In the genomic region with DNA sequence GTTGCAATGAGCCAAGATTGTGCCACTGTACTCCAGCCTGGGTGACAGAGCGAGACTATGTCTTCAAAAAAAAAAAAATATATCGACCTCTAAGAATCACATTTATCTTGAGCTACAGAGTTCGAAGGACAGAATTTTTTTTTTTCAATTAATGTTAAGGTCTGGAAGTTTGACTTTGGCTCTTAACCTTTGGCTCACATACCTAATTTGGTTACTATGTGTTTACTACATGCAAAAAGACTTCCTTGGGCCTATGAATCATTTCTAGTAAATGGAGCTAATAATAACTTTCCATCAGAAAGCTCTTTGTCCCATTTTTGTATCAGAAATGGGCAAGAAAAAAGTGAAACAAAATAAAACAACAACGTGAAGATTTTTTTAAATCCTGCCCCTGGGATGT, we compare ENCODE assay signal across 1 cellular context.
TF ChIP-seq lines count a peak whose summit lies in the region.

No MANE protein-coding gene starts in this region.

TF ChIP-seq in IMR-90, 13 proteins besides CTCF, POLR2A, EP300 and RAD21 (continued from another document):
- no peak for TF ChIP-seq ELK1 (IDR thresholded peaks at IDR 0.05; ENCODE audit: borderline replicate concordance, low read depth, low read length)
- TF ChIP-seq RFX5 (IDR thresholded peaks at IDR 0.05; ENCODE audit: low read depth, low read length), result no peak
- no peak for TF ChIP-seq FOS (IDR thresholded peaks at IDR 0.05; ENCODE audit: low read depth, low read length)
- TF ChIP-seq MAFK (IDR thresholded peaks at IDR 0.05; ENCODE audit: low read depth, low read length), result no peak
- TF ChIP-seq MAZ (IDR thresholded peaks at IDR 0.05; ENCODE audit: borderline replicate concordance, low read depth, low read length), result no peak
- no peak for TF ChIP-seq RCOR1 (IDR thresholded peaks at IDR 0.05; ENCODE audit: insufficient replicate concordance, low read length)
